1 cellular context compared by ENCODE assay signal in the genomic region with DNA sequence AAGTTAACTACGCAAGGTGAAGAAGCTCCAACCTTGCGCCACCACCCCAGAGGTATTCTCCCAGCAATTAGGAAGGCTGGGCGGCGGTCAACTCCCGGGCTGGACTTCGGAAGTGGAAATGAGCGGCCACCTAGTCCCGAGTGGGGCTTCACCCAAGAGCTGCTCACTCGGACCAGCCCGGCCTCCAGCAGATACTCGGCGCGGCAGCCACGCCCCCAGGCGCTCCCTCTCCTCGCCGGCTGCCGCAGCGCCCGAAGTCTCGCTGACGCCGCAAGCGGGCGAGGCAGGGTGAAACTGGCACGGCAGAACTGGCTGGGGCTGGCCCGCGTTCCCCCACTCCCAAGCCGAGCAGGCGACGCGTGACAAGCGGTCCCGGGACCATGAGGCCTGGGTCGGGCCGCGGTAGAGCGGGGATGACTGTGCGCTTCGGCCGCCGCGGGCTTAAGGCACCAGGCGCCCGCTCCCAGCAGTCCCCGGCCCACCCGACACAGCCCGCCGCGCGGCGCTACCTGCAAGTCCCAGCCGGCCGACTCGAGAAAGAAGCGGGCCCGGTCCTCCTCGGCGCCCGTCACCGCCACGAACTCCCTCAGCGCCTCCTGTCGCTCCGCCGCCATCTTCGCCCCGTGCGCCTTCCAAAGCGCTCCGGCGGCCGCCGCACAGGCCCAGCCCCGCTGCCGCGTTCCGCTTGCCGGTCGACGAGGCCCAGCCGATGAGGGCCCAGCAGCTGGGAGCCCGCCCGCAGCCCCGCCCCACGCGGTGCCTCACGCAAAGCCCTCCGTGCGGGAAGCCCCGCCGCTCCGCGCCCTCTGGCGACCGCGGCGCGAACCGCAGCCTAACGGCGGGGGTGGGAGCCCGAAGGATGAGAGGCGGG.
TF ChIP-seq lines count a peak whose summit lies in the region.

A gene (minus strand): TSS at position 639 of the 871 bp plus-strand sequence. CDS start 25 bp downstream, at position 614.

TF ChIP-seq in HepG2, 621 proteins besides CTCF, POLR2A, EP300 and RAD21 (continued from another document and continues in another):
- TF ChIP-seq, protein P1, sequence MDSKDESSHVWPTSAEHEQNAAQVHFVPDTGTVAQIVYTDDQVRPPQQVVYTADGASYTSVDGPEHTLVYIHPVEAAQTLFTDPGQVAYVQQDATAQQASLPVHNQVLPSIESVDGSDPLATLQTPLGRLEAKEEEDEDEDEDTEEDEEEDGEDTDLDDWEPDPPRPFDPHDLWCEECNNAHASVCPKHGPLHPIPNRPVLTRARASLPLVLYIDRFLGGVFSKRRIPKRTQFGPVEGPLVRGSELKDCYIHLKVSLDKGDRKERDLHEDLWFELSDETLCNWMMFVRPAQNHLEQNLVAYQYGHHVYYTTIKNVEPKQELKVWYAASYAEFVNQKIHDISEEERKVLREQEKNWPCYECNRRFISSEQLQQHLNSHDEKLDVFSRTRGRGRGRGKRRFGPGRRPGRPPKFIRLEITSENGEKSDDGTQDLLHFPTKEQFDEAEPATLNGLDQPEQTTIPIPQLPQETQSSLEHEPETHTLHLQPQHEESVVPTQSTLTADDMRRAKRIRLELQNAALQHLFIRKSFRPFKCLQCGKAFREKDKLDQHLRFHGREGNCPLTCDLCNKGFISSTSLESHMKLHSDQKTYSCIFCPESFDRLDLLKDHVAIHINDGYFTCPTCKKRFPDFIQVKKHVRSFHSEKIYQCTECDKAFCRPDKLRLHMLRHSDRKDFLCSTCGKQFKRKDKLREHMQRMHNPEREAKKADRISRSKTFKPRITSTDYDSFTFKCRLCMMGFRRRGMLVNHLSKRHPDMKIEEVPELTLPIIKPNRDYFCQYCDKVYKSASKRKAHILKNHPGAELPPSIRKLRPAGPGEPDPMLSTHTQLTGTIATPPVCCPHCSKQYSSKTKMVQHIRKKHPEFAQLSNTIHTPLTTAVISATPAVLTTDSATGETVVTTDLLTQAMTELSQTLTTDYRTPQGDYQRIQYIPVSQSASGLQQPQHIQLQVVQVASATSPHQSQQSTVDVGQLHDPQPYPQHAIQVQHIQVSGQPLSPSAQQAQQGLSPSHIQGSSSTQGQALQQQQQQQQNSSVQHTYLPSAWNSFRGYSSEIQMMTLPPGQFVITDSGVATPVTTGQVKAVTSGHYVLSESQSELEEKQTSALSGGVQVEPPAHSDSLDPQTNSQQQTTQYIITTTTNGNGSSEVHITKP (CRISPR knock-in tag; IDR thresholded peaks at IDR 0.05; ENCODE audit: low read depth) = no peak
- TF ChIP-seq, protein P2, sequence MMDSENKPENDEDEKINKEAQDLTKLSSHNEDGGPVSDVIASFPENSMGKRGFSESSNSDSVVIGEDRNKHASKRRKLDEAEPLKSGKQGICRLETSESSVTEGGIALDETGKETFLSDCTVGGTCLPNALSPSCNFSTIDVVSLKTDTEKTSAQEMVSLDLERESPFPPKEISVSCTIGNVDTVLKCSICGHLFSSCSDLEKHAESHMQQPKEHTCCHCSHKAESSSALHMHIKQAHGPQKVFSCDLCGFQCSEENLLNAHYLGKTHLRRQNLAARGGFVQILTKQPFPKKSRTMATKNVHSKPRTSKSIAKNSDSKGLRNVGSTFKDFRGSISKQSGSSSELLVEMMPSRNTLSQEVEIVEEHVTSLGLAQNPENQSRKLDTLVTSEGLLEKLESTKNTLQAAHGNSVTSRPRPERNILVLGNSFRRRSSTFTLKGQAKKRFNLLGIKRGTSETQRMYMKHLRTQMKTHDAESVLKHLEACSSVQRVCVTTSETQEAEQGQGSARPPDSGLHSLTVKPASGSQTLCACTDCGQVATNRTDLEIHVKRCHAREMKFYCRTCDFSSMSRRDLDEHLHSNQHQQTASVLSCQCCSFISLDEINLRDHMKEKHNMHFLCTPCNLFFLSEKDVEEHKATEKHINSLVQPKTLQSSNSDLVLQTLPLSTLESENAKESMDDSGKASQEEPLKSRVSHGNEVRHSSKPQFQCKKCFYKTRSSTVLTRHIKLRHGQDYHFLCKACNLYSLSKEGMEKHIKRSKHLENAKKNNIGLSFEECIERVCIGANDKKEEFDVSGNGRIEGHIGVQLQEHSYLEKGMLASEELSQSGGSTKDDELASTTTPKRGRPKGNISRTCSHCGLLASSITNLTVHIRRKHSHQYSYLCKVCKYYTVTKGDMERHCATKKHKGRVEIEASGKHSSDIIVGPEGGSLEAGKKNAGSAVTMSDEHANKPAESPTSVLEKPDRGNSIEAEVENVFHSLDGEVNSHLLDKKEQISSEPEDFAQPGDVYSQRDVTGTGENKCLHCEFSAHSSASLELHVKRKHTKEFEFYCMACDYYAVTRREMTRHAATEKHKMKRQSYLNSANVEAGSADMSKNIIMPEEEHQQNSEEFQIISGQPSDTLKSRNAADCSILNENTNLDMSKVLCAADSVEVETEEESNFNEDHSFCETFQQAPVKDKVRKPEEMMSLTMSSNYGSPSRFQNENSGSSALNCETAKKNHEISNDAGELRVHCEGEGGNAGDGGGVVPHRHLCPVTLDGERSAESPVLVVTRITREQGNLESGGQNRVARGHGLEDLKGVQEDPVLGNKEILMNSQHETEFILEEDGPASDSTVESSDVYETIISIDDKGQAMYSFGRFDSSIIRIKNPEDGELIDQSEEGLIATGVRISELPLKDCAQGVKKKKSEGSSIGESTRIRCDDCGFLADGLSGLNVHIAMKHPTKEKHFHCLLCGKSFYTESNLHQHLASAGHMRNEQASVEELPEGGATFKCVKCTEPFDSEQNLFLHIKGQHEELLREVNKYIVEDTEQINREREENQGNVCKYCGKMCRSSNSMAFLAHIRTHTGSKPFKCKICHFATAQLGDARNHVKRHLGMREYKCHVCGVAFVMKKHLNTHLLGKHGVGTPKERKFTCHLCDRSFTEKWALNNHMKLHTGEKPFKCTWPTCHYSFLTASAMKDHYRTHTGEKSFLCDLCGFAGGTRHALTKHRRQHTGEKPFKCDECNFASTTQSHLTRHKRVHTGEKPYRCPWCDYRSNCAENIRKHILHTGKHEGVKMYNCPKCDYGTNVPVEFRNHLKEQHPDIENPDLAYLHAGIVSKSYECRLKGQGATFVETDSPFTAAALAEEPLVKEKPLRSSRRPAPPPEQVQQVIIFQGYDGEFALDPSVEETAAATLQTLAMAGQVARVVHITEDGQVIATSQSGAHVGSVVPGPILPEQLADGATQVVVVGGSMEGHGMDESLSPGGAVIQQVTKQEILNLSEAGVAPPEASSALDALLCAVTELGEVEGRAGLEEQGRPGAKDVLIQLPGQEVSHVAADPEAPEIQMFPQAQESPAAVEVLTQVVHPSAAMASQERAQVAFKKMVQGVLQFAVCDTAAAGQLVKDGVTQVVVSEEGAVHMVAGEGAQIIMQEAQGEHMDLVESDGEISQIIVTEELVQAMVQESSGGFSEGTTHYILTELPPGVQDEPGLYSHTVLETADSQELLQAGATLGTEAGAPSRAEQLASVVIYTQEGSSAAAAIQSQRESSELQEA (CRISPR knock-in tag; IDR thresholded peaks at IDR 0.05; ENCODE audit: not compliant biosample characterization) = peak; percentile 97
- no peak for TF ChIP-seq SYNCRIP (IDR thresholded peaks at IDR 0.05; ENCODE audit: insufficient read depth, low read depth, low read length)
- peak; percentile 61; the same call in 1 of the 2 replicates for TF ChIP-seq CHD2 (IDR thresholded peaks at IDR 0.05; ENCODE audit: low read depth, low read length)
- TF ChIP-seq, protein P3, sequence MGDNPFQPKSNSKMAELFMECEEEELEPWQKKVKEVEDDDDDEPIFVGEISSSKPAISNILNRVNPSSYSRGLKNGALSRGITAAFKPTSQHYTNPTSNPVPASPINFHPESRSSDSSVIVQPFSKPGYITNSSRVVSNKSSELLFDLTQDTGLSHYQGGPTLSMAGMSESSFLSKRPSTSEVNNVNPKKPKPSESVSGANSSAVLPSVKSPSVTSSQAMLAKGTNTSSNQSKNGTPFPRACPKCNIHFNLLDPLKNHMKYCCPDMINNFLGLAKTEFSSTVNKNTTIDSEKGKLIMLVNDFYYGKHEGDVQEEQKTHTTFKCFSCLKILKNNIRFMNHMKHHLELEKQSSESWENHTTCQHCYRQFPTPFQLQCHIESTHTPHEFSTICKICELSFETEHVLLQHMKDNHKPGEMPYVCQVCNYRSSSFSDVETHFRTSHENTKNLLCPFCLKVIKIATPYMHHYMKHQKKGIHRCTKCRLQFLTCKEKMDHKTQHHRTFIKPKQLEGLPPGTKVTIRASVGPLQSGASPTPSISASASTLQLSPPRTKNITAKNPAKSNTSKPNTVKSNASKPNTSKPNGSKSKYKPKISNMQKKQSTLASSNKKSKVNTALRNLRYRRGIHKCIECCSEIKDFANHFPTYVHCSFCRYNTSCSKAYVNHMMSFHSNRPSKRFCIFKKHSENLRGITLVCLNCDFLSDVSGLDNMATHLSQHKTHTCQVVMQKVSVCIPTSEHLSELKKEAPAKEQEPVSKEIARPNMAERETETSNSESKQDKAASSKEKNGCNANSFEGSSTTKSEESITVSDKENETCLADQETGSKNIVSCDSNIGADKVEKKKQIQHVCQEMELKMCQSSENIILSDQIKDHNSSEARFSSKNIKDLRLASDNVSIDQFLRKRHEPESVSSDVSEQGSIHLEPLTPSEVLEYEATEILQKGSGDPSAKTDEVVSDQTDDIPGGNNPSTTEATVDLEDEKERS (CRISPR knock-in tag; IDR thresholded peaks at IDR 0.05) = peak; percentile 69
- TF ChIP-seq ZFP41 (CRISPR knock-in tag; IDR thresholded peaks at IDR 0.05; ENCODE audit: borderline replicate concordance) = peak; percentile 84; the same call in 1 of the 2 replicates
- 0 out of 2 replicates have a peak, but pooled peaks have one; percentile 42 for TF ChIP-seq GZF1 (CRISPR knock-in tag; IDR thresholded peaks at IDR 0.05)
- peak; percentile 98 for TF ChIP-seq TSC22D2 (CRISPR knock-in tag; IDR thresholded peaks at IDR 0.05; ENCODE audit: borderline replicate concordance)
- TF ChIP-seq HES4 (CRISPR knock-in tag; IDR thresholded peaks at IDR 0.05; ENCODE audit: borderline replicate concordance) = peak; percentile 98
- peak; percentile 98 for TF ChIP-seq ZNF274 (CRISPR knock-in tag; IDR thresholded peaks at IDR 0.05)
- TF ChIP-seq ZNF616 (CRISPR knock-in tag; IDR thresholded peaks at IDR 0.05; ENCODE audit: low read depth) = peak; percentile 98
- TF ChIP-seq, protein P4, sequence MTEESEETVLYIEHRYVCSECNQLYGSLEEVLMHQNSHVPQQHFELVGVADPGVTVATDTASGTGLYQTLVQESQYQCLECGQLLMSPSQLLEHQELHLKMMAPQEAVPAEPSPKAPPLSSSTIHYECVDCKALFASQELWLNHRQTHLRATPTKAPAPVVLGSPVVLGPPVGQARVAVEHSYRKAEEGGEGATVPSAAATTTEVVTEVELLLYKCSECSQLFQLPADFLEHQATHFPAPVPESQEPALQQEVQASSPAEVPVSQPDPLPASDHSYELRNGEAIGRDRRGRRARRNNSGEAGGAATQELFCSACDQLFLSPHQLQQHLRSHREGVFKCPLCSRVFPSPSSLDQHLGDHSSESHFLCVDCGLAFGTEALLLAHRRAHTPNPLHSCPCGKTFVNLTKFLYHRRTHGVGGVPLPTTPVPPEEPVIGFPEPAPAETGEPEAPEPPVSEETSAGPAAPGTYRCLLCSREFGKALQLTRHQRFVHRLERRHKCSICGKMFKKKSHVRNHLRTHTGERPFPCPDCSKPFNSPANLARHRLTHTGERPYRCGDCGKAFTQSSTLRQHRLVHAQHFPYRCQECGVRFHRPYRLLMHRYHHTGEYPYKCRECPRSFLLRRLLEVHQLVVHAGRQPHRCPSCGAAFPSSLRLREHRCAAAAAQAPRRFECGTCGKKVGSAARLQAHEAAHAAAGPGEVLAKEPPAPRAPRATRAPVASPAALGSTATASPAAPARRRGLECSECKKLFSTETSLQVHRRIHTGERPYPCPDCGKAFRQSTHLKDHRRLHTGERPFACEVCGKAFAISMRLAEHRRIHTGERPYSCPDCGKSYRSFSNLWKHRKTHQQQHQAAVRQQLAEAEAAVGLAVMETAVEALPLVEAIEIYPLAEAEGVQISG (CRISPR knock-in tag; IDR thresholded peaks at IDR 0.05) = peak; percentile 97
- peak; percentile 85; the same call in 1 of the 2 replicates for TF ChIP-seq ZNF260 (CRISPR knock-in tag; IDR thresholded peaks at IDR 0.05; ENCODE audit: borderline replicate concordance, low read depth)
- peak; percentile 82 for TF ChIP-seq HNRNPLL (IDR thresholded peaks at IDR 0.05; ENCODE audit: low read depth, low read length, poor library complexity, severe bottlenecking)
- peak; percentile 97 for TF ChIP-seq SIN3B (IDR thresholded peaks at IDR 0.05; ENCODE audit: low read length)
- TF ChIP-seq, protein P5, sequence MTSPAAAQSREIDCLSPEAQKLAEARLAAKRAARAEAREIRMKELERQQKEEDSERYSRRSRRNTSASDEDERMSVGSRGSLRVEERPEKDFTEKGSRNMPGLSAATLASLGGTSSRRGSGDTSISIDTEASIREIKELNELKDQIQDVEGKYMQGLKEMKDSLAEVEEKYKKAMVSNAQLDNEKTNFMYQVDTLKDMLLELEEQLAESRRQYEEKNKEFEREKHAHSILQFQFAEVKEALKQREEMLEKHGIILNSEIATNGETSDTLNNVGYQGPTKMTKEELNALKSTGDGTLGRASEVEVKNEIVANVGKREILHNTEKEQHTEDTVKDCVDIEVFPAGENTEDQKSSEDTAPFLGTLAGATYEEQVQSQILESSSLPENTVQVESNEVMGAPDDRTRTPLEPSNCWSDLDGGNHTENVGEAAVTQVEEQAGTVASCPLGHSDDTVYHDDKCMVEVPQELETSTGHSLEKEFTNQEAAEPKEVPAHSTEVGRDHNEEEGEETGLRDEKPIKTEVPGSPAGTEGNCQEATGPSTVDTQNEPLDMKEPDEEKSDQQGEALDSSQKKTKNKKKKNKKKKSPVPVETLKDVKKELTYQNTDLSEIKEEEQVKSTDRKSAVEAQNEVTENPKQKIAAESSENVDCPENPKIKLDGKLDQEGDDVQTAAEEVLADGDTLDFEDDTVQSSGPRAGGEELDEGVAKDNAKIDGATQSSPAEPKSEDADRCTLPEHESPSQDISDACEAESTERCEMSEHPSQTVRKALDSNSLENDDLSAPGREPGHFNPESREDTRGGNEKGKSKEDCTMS (CRISPR knock-in tag; conservative IDR thresholded peaks at IDR 0.05) = peak; percentile 10; the same call in 1 of the 2 replicates
- no peak for TF ChIP-seq PCBP2 (optimal IDR thresholded peaks at IDR 0.05; ENCODE audit: low read depth, low read length, poor library complexity, severe bottlenecking)
- peak; percentile 90 for TF ChIP-seq ZNF549 (CRISPR knock-in tag; IDR thresholded peaks at IDR 0.05)
- TF ChIP-seq SUZ12 (IDR thresholded peaks at IDR 0.05; ENCODE audit: low read depth, low read length) = 0 out of 2 replicates have a peak, but pooled peaks have one; percentile 20
- TF ChIP-seq, protein P6, sequence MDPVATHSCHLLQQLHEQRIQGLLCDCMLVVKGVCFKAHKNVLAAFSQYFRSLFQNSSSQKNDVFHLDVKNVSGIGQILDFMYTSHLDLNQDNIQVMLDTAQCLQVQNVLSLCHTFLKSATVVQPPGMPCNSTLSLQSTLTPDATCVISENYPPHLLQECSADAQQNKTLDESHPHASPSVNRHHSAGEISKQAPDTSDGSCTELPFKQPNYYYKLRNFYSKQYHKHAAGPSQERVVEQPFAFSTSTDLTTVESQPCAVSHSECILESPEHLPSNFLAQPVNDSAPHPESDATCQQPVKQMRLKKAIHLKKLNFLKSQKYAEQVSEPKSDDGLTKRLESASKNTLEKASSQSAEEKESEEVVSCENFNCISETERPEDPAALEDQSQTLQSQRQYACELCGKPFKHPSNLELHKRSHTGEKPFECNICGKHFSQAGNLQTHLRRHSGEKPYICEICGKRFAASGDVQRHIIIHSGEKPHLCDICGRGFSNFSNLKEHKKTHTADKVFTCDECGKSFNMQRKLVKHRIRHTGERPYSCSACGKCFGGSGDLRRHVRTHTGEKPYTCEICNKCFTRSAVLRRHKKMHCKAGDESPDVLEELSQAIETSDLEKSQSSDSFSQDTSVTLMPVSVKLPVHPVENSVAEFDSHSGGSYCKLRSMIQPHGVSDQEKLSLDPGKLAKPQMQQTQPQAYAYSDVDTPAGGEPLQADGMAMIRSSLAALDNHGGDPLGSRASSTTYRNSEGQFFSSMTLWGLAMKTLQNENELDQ (CRISPR knock-in tag; IDR thresholded peaks at IDR 0.05; ENCODE audit: borderline replicate concordance) = no peak
